In the genomic region with DNA sequence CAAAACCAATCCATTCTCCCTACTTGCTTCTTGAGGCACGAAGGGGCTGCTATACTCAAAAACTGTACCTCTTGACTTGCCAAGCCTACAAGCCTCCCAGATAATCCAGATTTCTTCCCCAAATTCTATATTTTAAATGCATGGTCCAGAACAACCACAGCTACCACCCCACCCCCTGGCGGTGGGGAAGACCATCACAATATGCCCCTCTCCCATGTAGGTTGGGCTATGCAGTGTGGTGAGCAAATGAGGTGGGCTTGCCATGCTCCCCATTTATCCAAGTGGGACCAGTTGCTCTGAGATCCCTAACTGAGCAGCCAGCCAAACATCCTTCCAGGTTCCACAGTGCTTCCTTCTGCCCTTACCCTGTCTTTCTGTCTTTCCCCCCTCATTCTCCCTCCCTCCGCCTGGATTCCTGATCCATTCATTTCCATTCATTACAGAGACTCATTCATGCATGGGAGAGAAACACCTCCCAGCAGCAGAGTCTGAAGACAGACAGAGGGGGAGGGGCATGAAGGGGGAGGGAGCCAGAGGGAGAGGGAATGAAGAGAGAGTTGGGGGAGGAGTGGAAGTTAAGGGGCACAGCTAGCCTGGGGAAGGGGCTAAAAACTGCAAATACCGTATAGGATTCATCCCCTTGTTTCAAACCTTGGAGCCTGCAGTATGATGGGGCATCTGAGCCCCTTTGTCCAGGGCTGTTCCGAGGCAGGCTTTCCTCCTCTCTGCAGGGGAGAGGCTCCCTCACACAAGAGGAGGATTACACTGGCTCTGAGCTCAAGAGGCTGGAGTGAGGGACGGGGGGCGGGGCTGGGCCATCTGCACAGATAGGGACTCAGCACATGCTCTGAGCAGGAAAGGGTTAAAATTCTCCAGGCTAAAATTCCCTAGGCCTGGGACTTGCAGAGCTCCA, we compare ENCODE assay signal across 9 cellular contexts. TPM values are rescaled to one million over a fixed set of nuclear protein-coding genes. Genes with fewer than 3 reads are reported as not detected.
A peak's percentile ranks its signal among the peaks of the same experiment; 100 is the strongest.
DNase-seq lines count a peak whose midpoint lies in the region; TF ChIP-seq lines count a peak whose summit lies in the region.
"Had no signal": no experiment of that assay in that cellular context is flagged by ENCODE, and none has a peak within 500 bp of the region (broad histone marks: within the 10 kb centered on the region; RNA-seq: fewer than 3 reads in every experiment).

No MANE protein-coding gene starts in this region.

- H3K4me1 ChIP-seq in ES-I3 (ENCODE audit: insufficient read depth, low read length) (peaks cover 16% of the 10 kb centered on the region), OCI-LY7 (ENCODE audit: insufficient read depth, low read length, poor library complexity, severe bottlenecking) (peaks cover 18% of the 10 kb centered on the region)

- BruUV-seq in OCI-LY7 (replicated peaks; lab: Mats Ljungman, UMichigan) = no TSS peak

- no peak for TF ChIP-seq CTCF in OCI-LY7 (conservative IDR thresholded peaks at IDR 0.05; ENCODE audit: low read length)

- no peak overlapping the region for H3K4me2 ChIP-seq in OCI-LY7 (ENCODE audit: low read length)

- peaks cover 11% of the 10 kb centered on the region; the same call in 1 of the 2 replicates for H3K36me3 ChIP-seq in ES-I3 (ENCODE audit: insufficient read depth, low read length)
- no peaks in the 10 kb centered on the region for H3K36me3 ChIP-seq in OCI-LY7 (ENCODE audit: insufficient read depth, low read length)

- no peaks in the 10 kb centered on the region for H3K79me2 ChIP-seq in OCI-LY7 (ENCODE audit: insufficient read depth, low read depth, low read length)

- intact Hi-C loops in OCI-LY7 (cut with micrococcal nuclease; ENCODE audit: unreplicated experiment) = no loop called here

- CTCF ChIA-PET in OCI-LY7 (lab: Charles Lee; ENCODE audit: unreplicated experiment) = interaction anchor here (0.6 to 1.8 kb wide), 2 partner anchors 10 to 124 kb away, joined by 7 read pairs; no protein-coding TSS in a partner anchor

- H3K4me3 ChIP-seq in OCI-LY7 (ENCODE audit: low read depth, low read length, poor library complexity, severe bottlenecking) = no peak overlapping the region

- no peaks in the 10 kb centered on the region; the same call in 1 of the 2 replicates for H3K9me3 ChIP-seq in ES-I3 (ENCODE audit: control insufficient read depth, insufficient read depth, low read length)
- no peaks in the 10 kb centered on the region for H3K9me3 ChIP-seq in OCI-LY7 (ENCODE audit: low read length)

- no peak overlapping the region for H2AFZ ChIP-seq in OCI-LY7 (ENCODE audit: low read length)

- H4K20me1 ChIP-seq in OCI-LY7 (ENCODE audit: insufficient read depth, low read length) = no peaks in the 10 kb centered on the region; the same call in 1 of the 2 replicates

- H3K9ac ChIP-seq in ES-I3 (ENCODE audit: low read depth, low read length) = peak overlapping the region; percentile 52; the same call in 1 of the 2 replicates

- H3K9me2 ChIP-seq in OCI-LY7 (ENCODE audit: insufficient read depth, low read length) = no peaks in the 10 kb centered on the region

- peak; percentile 84 for DNase-seq in NCI-H69 (lab: John Stamatoyannopoulos, UW)
- peak; percentile 71 for DNase-seq in iPS-NIHi7 (ENCODE audit: extremely low spot score)
- no peak for DNase-seq in superior temporal gyrus (ENCODE audit: extremely low spot score)
- no peak for DNase-seq in OCI-LY7 (ENCODE audit: low spot score)
- DNase-seq in T1000 (lab: John Stamatoyannopoulos, UW) = no peak
- DNase-seq: activated CD8-positive, alpha-beta memory T cell treated with anti-CD3 and anti-CD28 coated beads, Interleukin-2, amount 50 U/mL, for 4 hours; stimulated activated naive CD4-positive, alpha-beta T cell treated with Interleukin-2 at 50 U/mL for 16 hours had no signal

- H3K27ac ChIP-seq in OCI-LY7 (ENCODE audit: low read depth, low read length, poor library complexity, severe bottlenecking) = no peak overlapping the region

- POLR2A ChIA-PET in OCI-LY7 (lab: Charles Lee) = interaction anchor here (0.5 to 2.5 kb wide), 3 partner anchors 10 to 89 kb away, joined by 3 to 13 read pairs (median 4); no protein-coding TSS in a partner anchor

RNA-seq across cellular contexts. Expression of a gene that starts 4.4 kb away (rescaled TPM):
- total RNA-seq in OCI-LY7 (2014; rRNA removed; shearing (Covaris generic)) = 5.2 and 9.8 TPM in 2 replicates
- 13.2 and 15.5 TPM in 2 replicates for total RNA-seq in OCI-LY7 (2022)

RNA-seq across cellular contexts. Expression of a gene that starts 6.8 kb away (rescaled TPM):
- 1.2 TPM in 1 of 2 replicates, not detected in the other for total RNA-seq in OCI-LY7 (2014; rRNA removed; shearing (Covaris generic))
- 0.88 and 0.89 TPM in 2 replicates for total RNA-seq in OCI-LY7 (2022)

RNA-seq across cellular contexts. Expression of a gene that starts 23.9 kb away (rescaled TPM):
- 1.3 and 4.3 TPM in 2 replicates for total RNA-seq in OCI-LY7 (2014; rRNA removed; shearing (Covaris generic))
- total RNA-seq in OCI-LY7 (2022) = 2.0 TPM in 2 replicates

RNA-seq across cellular contexts. Expression of a gene that starts 36.4 kb away (rescaled TPM):
- total RNA-seq in OCI-LY7 (2014; rRNA removed; shearing (Covaris generic)) = not detected in 2 replicates
- total RNA-seq in OCI-LY7 (2022) = not detected in 2 replicates
- total RNA-seq: left lobe of liver had no signal

RNA-seq across cellular contexts. Expression of a gene that starts 51.9 kb away (rescaled TPM):
- total RNA-seq in OCI-LY7 (2014; rRNA removed; shearing (Covaris generic)) = not detected in 2 replicates
- total RNA-seq in OCI-LY7 (2022) = not detected in 2 replicates

Comparison
In these comparisons a context has a peak if more than half of its experiments do, and no peak if none do; other contexts are left out.
1. DNase-seq: peak in NCI-H69 (single experiment) and iPS-NIHi7 (single experiment); none in superior temporal gyrus (single experiment), OCI-LY7 (single experiment) and T1000 (single experiment).